25 cellular contexts compared by ENCODE assay signal in the genomic region with DNA sequence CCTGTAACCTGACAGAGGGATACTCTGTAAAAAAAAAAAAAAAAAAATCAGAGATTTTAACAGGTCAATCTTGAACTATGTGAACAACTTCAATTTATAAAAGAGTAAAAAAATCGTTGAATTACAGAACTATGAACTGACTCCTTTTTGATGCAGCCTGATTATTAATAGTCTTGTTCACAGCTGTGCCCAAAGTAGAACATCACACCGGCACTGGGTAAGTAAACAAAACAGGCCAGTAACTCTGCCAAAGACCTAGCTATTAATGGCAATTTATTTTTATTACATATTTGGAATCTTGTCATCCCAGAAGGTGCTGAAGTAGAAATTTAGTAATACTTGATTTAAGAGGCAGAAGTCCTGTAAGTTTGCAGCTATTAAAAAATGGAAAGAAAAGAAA.
"Had no signal": no experiment of that assay in that cellular context is flagged by ENCODE, and none has a peak within 500 bp of the region (broad histone marks: within the 10 kb centered on the region; RNA-seq: fewer than 3 reads in every experiment).

No MANE protein-coding gene starts in this region.

- H3K4me3 ChIP-seq: left lung, lung, neural progenitor cell, psoas muscle, right lobe of liver, smooth muscle cell, tibial nerve, uterus had no signal

- DNase-seq: hypothalamus; immature natural killer cell; islet precursor cell; left colon; left lung; mesendoderm; naive B cell; natural killer cell; nephron progenitor cell; occipital lobe; psoas muscle; right lobe of liver; stimulated activated CD4-positive, alpha-beta T cell treated with anti-CD3 and anti-CD28 coated beads, Interleukin-1b, Interleukin-23, amount 100 ng/mL, for 48 hours; stimulated activated CD4-positive, alpha-beta T cell treated with anti-CD3 and anti-CD28 coated beads, Interleukin-2, amount 100 ng/mL, for 48 hours; stimulated activated CD4-positive, alpha-beta T cell treated with anti-CD3 and anti-CD28 coated beads, Interleukin-4, amount 100 ng/mL, for 4 hours; stimulated activated CD8-positive, alpha-beta memory T cell treated with anti-CD3 and anti-CD28 coated beads, Interleukin-4, amount 100 ng/mL, for 48 hours; stimulated activated naive CD4-positive, alpha-beta T cell treated with Interleukin-2 at 50 U/mL for 16 hours; stimulated activated naive CD8-positive, alpha-beta T cell treated with anti-CD3 and anti-CD28 coated beads, Interleukin-15, amount 100 ng/mL, for 72 hours; substantia nigra; uterus had no signal

- ATAC-seq: left colon; left lung; natural killer cell; psoas muscle; right lobe of liver; stimulated activated memory B cell treated with anti-CD40 and anti-IgM and Interleukin-4, amounts not matched to agents 10 μg/mL and 1 μg/mL and 100 μg/mL, for 72 hours; stimulated activated naive CD8-positive, alpha-beta T cell treated with anti-CD3 and anti-CD28 coated beads, Interleukin-15, amount 100 ng/mL, for 72 hours had no signal
